1 cellular context compared by ENCODE assay signal in genomic region chr18:31774960-31775359, GRCh38.
TF ChIP-seq lines count a peak whose summit lies in the region.

No MANE protein-coding gene starts in this region.

TF ChIP-seq in HepG2, 621 proteins besides CTCF, POLR2A, EP300 and RAD21 (continues in another document):
- TF ChIP-seq FOXA3 (CRISPR knock-in tag; IDR thresholded peaks at IDR 0.05), result no peak
- TF ChIP-seq DBP (CRISPR knock-in tag; IDR thresholded peaks at IDR 0.05; ENCODE audit: not compliant biosample characterization), result no peak
- TF ChIP-seq ARID3A (IDR thresholded peaks at IDR 0.05; ENCODE audit: low read depth, low read length), result 0 out of 2 replicates have a peak, but pooled peaks have one; percentile 18
- no peak for TF ChIP-seq RCOR2 (CRISPR knock-in tag; IDR thresholded peaks at IDR 0.05)
- no peak for TF ChIP-seq AFF4 (CRISPR knock-in tag; IDR thresholded peaks at IDR 0.05)
- TF ChIP-seq ZNF432 (CRISPR knock-in tag; IDR thresholded peaks at IDR 0.05; ENCODE audit: borderline replicate concordance), result no peak
- no peak for TF ChIP-seq FOXP1 (IDR thresholded peaks at IDR 0.05)
- peak; percentile 42; the same call in 1 of the 2 replicates for TF ChIP-seq FOXP1 (CRISPR knock-in tag; IDR thresholded peaks at IDR 0.05)
- no peak for TF ChIP-seq ZNF367 (CRISPR knock-in tag; IDR thresholded peaks at IDR 0.05; ENCODE audit: borderline replicate concordance)
- no peak for TF ChIP-seq GATAD2A (CRISPR knock-in tag; IDR thresholded peaks at IDR 0.05)
- no peak for TF ChIP-seq ZNF12 (CRISPR knock-in tag; IDR thresholded peaks at IDR 0.05)
- TF ChIP-seq ZNF570 (CRISPR knock-in tag; IDR thresholded peaks at IDR 0.05; ENCODE audit: borderline replicate concordance), result no peak
- TF ChIP-seq FOXO1 (CRISPR knock-in tag; IDR thresholded peaks at IDR 0.05), result no peak
- TF ChIP-seq LRRFIP1 (CRISPR knock-in tag; conservative IDR thresholded peaks at IDR 0.05), result no peak
- TF ChIP-seq ZNF333 (CRISPR knock-in tag; IDR thresholded peaks at IDR 0.05; ENCODE audit: borderline replicate concordance), result no peak
- no peak for TF ChIP-seq CENPT (CRISPR knock-in tag; IDR thresholded peaks at IDR 0.05; ENCODE audit: low read depth)
- TF ChIP-seq IKZF1 (IDR thresholded peaks at IDR 0.05), result no peak
- no peak for TF ChIP-seq ZMYM4 (CRISPR knock-in tag; IDR thresholded peaks at IDR 0.05)
- no peak for TF ChIP-seq SP5 (CRISPR knock-in tag; IDR thresholded peaks at IDR 0.05; ENCODE audit: borderline replicate concordance, low read depth)
- TF ChIP-seq SP4 (CRISPR knock-in tag; IDR thresholded peaks at IDR 0.05), result no peak
- no peak for TF ChIP-seq GABPA (IDR thresholded peaks at IDR 0.05; ENCODE audit: low read depth, low read length)
- no peak for TF ChIP-seq GABPA (CRISPR knock-in tag; IDR thresholded peaks at IDR 0.05; ENCODE audit: low read depth)
- no peak for TF ChIP-seq FOXM1 (CRISPR knock-in tag; IDR thresholded peaks at IDR 0.05)
- TF ChIP-seq ZBED4 (CRISPR knock-in tag; IDR thresholded peaks at IDR 0.05; ENCODE audit: borderline replicate concordance), result no peak
- no peak for TF ChIP-seq ZNF205 (CRISPR knock-in tag; IDR thresholded peaks at IDR 0.05)
- TF ChIP-seq NFYB (CRISPR knock-in tag; IDR thresholded peaks at IDR 0.05), result no peak
- TF ChIP-seq ARNT (IDR thresholded peaks at IDR 0.05), result no peak
- no peak for TF ChIP-seq ZNF121 (CRISPR knock-in tag; IDR thresholded peaks at IDR 0.05)
- no peak for TF ChIP-seq ZSCAN31 (CRISPR knock-in tag; IDR thresholded peaks at IDR 0.05; ENCODE audit: low read depth)
- no peak for TF ChIP-seq BRF2 (CRISPR knock-in tag; IDR thresholded peaks at IDR 0.05)
- TF ChIP-seq HOXA7 (CRISPR knock-in tag; IDR thresholded peaks at IDR 0.05), result no peak
- TF ChIP-seq MTA1 (CRISPR knock-in tag; IDR thresholded peaks at IDR 0.05; ENCODE audit: borderline replicate concordance), result no peak
- TF ChIP-seq NCOA5 (CRISPR knock-in tag; IDR thresholded peaks at IDR 0.05), result no peak
- no peak for TF ChIP-seq NAIF1 (CRISPR knock-in tag; IDR thresholded peaks at IDR 0.05; ENCODE audit: borderline replicate concordance)
- no peak for TF ChIP-seq ZNF639 (CRISPR knock-in tag; conservative IDR thresholded peaks at IDR 0.05)
- peak; percentile 20; the same call in 1 of the 2 replicates for TF ChIP-seq HNF4A (CRISPR knock-in tag; IDR thresholded peaks at IDR 0.05)
- TF ChIP-seq HMG20B (CRISPR knock-in tag; conservative IDR thresholded peaks at IDR 0.05), result no peak
- TF ChIP-seq ZNF782 (CRISPR knock-in tag; IDR thresholded peaks at IDR 0.05; ENCODE audit: borderline replicate concordance), result no peak
- TF ChIP-seq TCF7 (IDR thresholded peaks at IDR 0.05; ENCODE audit: low read depth), result 0 out of 2 replicates have a peak, but pooled peaks have one; percentile 15
- no peak for TF ChIP-seq ZNF749 (CRISPR knock-in tag; IDR thresholded peaks at IDR 0.05; ENCODE audit: borderline replicate concordance)
- no peak for TF ChIP-seq MAZ (IDR thresholded peaks at IDR 0.05; ENCODE audit: borderline replicate concordance, low read depth, low read length)
- TF ChIP-seq MAZ (CRISPR knock-in tag; IDR thresholded peaks at IDR 0.05; ENCODE audit: low read depth), result no peak
- no peak for TF ChIP-seq NFAT5 (CRISPR knock-in tag; IDR thresholded peaks at IDR 0.05)
